ENCODE assay signal across 1 cellular context in genomic region chr16:81140930-81141780, GRCh38.
A peak's percentile ranks its signal among the peaks of the same experiment; 100 is the strongest.
TF ChIP-seq lines count a peak whose summit lies in the region.

No MANE protein-coding gene starts in this region.

TF ChIP-seq in H1, 55 proteins besides CTCF, POLR2A, EP300 and RAD21:
- TF ChIP-seq TBP (IDR thresholded peaks at IDR 0.05; ENCODE audit: low read depth, low read length), result peak; percentile 14; the same call in 1 of the 2 replicates
- no peak for TF ChIP-seq JUND (IDR thresholded peaks at IDR 0.05; ENCODE audit: low read length)
- TF ChIP-seq YY1 (IDR thresholded peaks at IDR 0.05; ENCODE audit: low read depth, low read length), result no peak
- no peak for TF ChIP-seq TAF1 (IDR thresholded peaks at IDR 0.05; ENCODE audit: low read depth, low read length)
- no peak for TF ChIP-seq CREB1 (IDR thresholded peaks at IDR 0.05)
- TF ChIP-seq BACH1 (IDR thresholded peaks at IDR 0.05; ENCODE audit: low read length), result peak; percentile 96
- TF ChIP-seq MAFK (IDR thresholded peaks at IDR 0.05; ENCODE audit: low read depth, low read length), result peak; percentile 94
- TF ChIP-seq KDM1A (IDR thresholded peaks at IDR 0.05; ENCODE audit: borderline replicate concordance, low read length), result peak; percentile 63; the same call in 1 of the 2 replicates
- TF ChIP-seq PHF8 (conservative IDR thresholded peaks at IDR 0.05; ENCODE audit: low read depth, low read length), result no peak
- no peak for TF ChIP-seq BRCA1 (IDR thresholded peaks at IDR 0.05; ENCODE audit: low read depth, low read length)
- no peak for TF ChIP-seq SUZ12 (IDR thresholded peaks at IDR 0.05; ENCODE audit: low read length)
- TF ChIP-seq MAX (IDR thresholded peaks at IDR 0.05), result peak; percentile 50
- TF ChIP-seq FOSL1 (IDR thresholded peaks at IDR 0.05; ENCODE audit: insufficient read depth, low read depth, low read length), result no peak
- TF ChIP-seq POU5F1 (IDR thresholded peaks at IDR 0.05; ENCODE audit: low read depth, low read length), result no peak
- TF ChIP-seq SP1 (IDR thresholded peaks at IDR 0.05; ENCODE audit: low read depth, low read length), result no peak
- TF ChIP-seq, protein P1, sequence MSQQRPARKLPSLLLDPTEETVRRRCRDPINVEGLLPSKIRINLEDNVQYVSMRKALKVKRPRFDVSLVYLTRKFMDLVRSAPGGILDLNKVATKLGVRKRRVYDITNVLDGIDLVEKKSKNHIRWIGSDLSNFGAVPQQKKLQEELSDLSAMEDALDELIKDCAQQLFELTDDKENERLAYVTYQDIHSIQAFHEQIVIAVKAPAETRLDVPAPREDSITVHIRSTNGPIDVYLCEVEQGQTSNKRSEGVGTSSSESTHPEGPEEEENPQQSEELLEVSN (IDR thresholded peaks at IDR 0.05), result 0 out of 2 replicates have a peak, but pooled peaks have one; percentile 29
- peak; percentile 19 for TF ChIP-seq CTBP2 (IDR thresholded peaks at IDR 0.05; ENCODE audit: borderline replicate concordance, insufficient read depth, insufficient read length, low read length)
